8 cellular contexts compared by ENCODE assay signal in genomic region chr6:89828988-89829590, GRCh38. TPM values are rescaled to one million over a fixed set of nuclear protein-coding genes. Genes with fewer than 3 reads are reported as not detected.
DNase-seq lines count a peak whose midpoint lies in the region; ATAC-seq and TF ChIP-seq lines count a peak whose summit lies in the region.

No MANE protein-coding gene starts in this region.

- peak overlapping the region; percentile 96 for H3K27ac Mint-ChIP-seq in stimulated activated memory B cell treated with anti-CD40 and anti-IgM and Interleukin-4, amounts not matched to agents 10 μg/mL and 1 μg/mL and 100 μg/mL, for 72 hours

- TF ChIP-seq POLR2A in adrenal gland (IDR thresholded peaks at IDR 0.05) = peak in 1 of 2 donors; percentile 67

- no peaks in the 10 kb centered on the region for H3K9me3 ChIP-seq in adrenal gland (replicated peaks in 1 of 3)

- H3K36me3 Mint-ChIP-seq in stimulated activated memory B cell treated with anti-CD40 and anti-IgM and Interleukin-4, amounts not matched to agents 10 μg/mL and 1 μg/mL and 100 μg/mL, for 72 hours = peaks cover 23% of the 10 kb centered on the region

- H3K27ac ChIP-seq in adrenal gland = peak overlapping the region in 4 of 5 donors; percentile 67 to 91 (median 86)

- peaks cover 5 to 10% of the 10 kb centered on the region in 2 donors for H3K4me1 ChIP-seq in adrenal gland (replicated peaks in 1 of 2)

- H3K9me3 Mint-ChIP-seq in stimulated activated memory B cell treated with anti-CD40 and anti-IgM and Interleukin-4, amounts not matched to agents 10 μg/mL and 1 μg/mL and 100 μg/mL, for 72 hours = no peaks in the 10 kb centered on the region

- 0 to 4% (median 1%) methylated on average over 22 of the region's 22 CpGs for WGBS in adrenal gland, 4 donors

- H3K36me3 ChIP-seq in adrenal gland (replicated peaks in 1 of 2) = no peaks in the 10 kb centered on the region

- peaks cover 26% of the 10 kb centered on the region for H3K4me1 Mint-ChIP-seq in stimulated activated memory B cell treated with anti-CD40 and anti-IgM and Interleukin-4, amounts not matched to agents 10 μg/mL and 1 μg/mL and 100 μg/mL, for 72 hours

- CTCF ChIA-PET in AG04449 (lab: Yijun Ruan, JAX) = interaction anchor here (0.9 kb wide), 1 partner anchor 31 kb away, joined by 4 read pairs; no protein-coding TSS in a partner anchor
- CTCF ChIA-PET in GM10248 (lab: Yijun Ruan, JAX) = interaction anchor here (0.8 to 1.9 kb wide), 5 partner anchors 10 to 458 kb away, joined by 3 to 16 read pairs (median 3); partner anchors contain the start of gene MDN1

- TF ChIP-seq CTCF in AG04449 (IDR thresholded peaks at IDR 0.05; ENCODE audit: insufficient read depth, low read length, missing control alignments) (no peak), adrenal gland (IDR thresholded peaks at IDR 0.05) (no peak), GM10248 (IDR thresholded peaks at IDR 0.05; ENCODE audit: control extremely low read depth, extremely low read depth, low read depth, missing control alignments) (no peak)

- H3K27me3 ChIP-seq in adrenal gland = no peaks in the 10 kb centered on the region

- H3K4me3 Mint-ChIP-seq in stimulated activated memory B cell treated with anti-CD40 and anti-IgM and Interleukin-4, amounts not matched to agents 10 μg/mL and 1 μg/mL and 100 μg/mL, for 72 hours = peak overlapping the region; percentile 98

- ATAC-seq in GM18519 (IDR thresholded peaks at IDR 0.05; ENCODE audit: low FRiP score, unreplicated experiment) (peak; percentile 14), HG02970 (IDR thresholded peaks at IDR 0.05; ENCODE audit: low FRiP score, unreplicated experiment) (peak; percentile 34)
- ATAC-seq in stimulated activated memory B cell treated with anti-CD40 and anti-IgM and Interleukin-4, amounts not matched to agents 10 μg/mL and 1 μg/mL and 100 μg/mL, for 72 hours = peak; percentile 48

- POLR2A ChIA-PET in AG04449 (lab: Yijun Ruan, JAX) = interaction anchor here (0.7 to 1.9 kb wide), 3 partner anchors 9 to 129 kb away, joined by 4 to 9 read pairs (median 4); partner anchors contain the start of gene MDN1
- POLR2A ChIA-PET in GM10248 (lab: Yijun Ruan, JAX) = interaction anchor here (0.5 to 1.5 kb wide), 3 partner anchors 9 to 374 kb away, joined by 3 to 6 read pairs (median 4); partner anchors contain the start of gene MDN1

- intact Hi-C loops in adrenal gland (cut with DNase I) = no loop called here

- H3K4me3 ChIP-seq in AG04449 (ENCODE audit: low read depth, low read length) (peak overlapping the region; percentile 79), adrenal gland (peak overlapping the region; percentile 64 to 98 (median 78))

- H3K27me3 Mint-ChIP-seq in stimulated activated memory B cell treated with anti-CD40 and anti-IgM and Interleukin-4, amounts not matched to agents 10 μg/mL and 1 μg/mL and 100 μg/mL, for 72 hours = no peaks in the 10 kb centered on the region

- DNase-seq in AG04449 (ENCODE audit: low read depth, low spot score) (no peak), NCI-H69 (lab: John Stamatoyannopoulos, UW) (peak; percentile 85), adrenal gland (peak in 3 of 7 donors; percentile 18 to 33 (median 22)), iPS-NIHi11 (ENCODE audit: low spot score) (peak; percentile 43), GM10248 (ENCODE audit: extremely low spot score) (no peak)

RNA-seq across cellular contexts. Expression of gene CASP8AP2, which starts 0.6 kb away (rescaled TPM):
- 10 to 100 TPM in 3 of 8 donors, 1 to 10 TPM in 5; 4.8 to 13.1 (median 9.5) TPM for total RNA-seq in adrenal gland
- 1 to 10 TPM; 5.0 to 8.9 (median 6.6) TPM for polyA plus RNA-seq in adrenal gland

RNA-seq across cellular contexts. Expression of gene MDN1, which starts 9.5 kb away (rescaled TPM):
- total RNA-seq in adrenal gland = 10 to 100 TPM; 15.0 to 31.6 (median 25.9) TPM
- 10 to 100 TPM; 20.1 to 74.1 (median 39.2) TPM for polyA plus RNA-seq in adrenal gland

Comparison
In these comparisons a context has a peak if more than half of its experiments do, and no peak if none do; other contexts are left out.
1. DNase-seq: peak in NCI-H69 (single experiment) and iPS-NIHi11 (single experiment); none in AG04449 (single experiment) and GM10248 (single experiment).
2. Peak in every context shown above with its lines, with median percentiles within 50 percentile points of each other: ATAC-seq.